ENCODE assay signal across 8 cellular contexts in genomic region chr7:138161600-138162081, GRCh38.
A peak's percentile ranks its signal among the peaks of the same experiment; 100 is the strongest.
DNase-seq lines count a peak whose midpoint lies in the region; ATAC-seq and TF ChIP-seq lines count a peak whose summit lies in the region.

No MANE protein-coding gene starts in this region.

- 23 to 29% methylated on average over 2 to 4 of the region's 4 CpGs for WGBS in endodermal cell (ENCODE audit: insufficient coverage in 1 of 2, insufficient read length in 1 of 2), 2 experiments

- no peak overlapping the region for H3K4me3 Mint-ChIP-seq in endodermal cell

- no peaks in the 10 kb centered on the region for H3K27me3 Mint-ChIP-seq in endodermal cell (ENCODE audit: insufficient read depth)

- peak; percentile 85 for TF ChIP-seq CTCF in endodermal cell (conservative IDR thresholded peaks at IDR 0.05)

- peaks cover 3% of the 10 kb centered on the region; the same call in 1 of the 2 replicates for H3K36me3 ChIP-seq in HUES48 (ENCODE audit: control insufficient read depth, insufficient read depth, low read length)
- H3K36me3 ChIP-seq in endodermal cell (ENCODE audit: control insufficient read depth, insufficient read depth, low read length) = no peaks in the 10 kb centered on the region

- DNase-seq in DMS79 (lab: John Stamatoyannopoulos, UW) (peak; percentile 85), NOMO-1 (lab: John Stamatoyannopoulos, UW; ENCODE audit: unreplicated experiment in 2 of 2) (peak; percentile 30 to 65), endodermal cell (peak; percentile 94), mucosa of gallbladder (ENCODE audit: low spot score) (peak; percentile 90)
- peak; percentile 39 to 48 for DNase-seq in activated CD8-positive, alpha-beta memory T cell treated with anti-CD3 and anti-CD28 coated beads for 1 hour (ENCODE audit: extremely low read depth in 1 of 2, low read depth in 1 of 2)
- peak; percentile 45 to 58 for DNase-seq in stimulated activated CD8-positive, alpha-beta memory T cell treated with anti-CD3 and anti-CD28 coated beads, Interleukin-7, amount 100 ng/mL, for 4 hours (ENCODE audit: low read depth in 2 of 2)

- peaks cover 35% of the 10 kb centered on the region for H3K9me3 Mint-ChIP-seq in endodermal cell

- peaks cover 20% of the 10 kb centered on the region for H3K36me3 Mint-ChIP-seq in endodermal cell (ENCODE audit: low read depth)

- H3K9ac ChIP-seq in HUES48 (ENCODE audit: low read depth, low read length) = no peak overlapping the region
- H3K9ac ChIP-seq in endodermal cell (ENCODE audit: extremely low read depth, low read length, poor library complexity, severe bottlenecking) = no peak overlapping the region

- peaks cover 4% of the 10 kb centered on the region for H3K4me1 Mint-ChIP-seq in endodermal cell

- H3K4me1 ChIP-seq in HUES48 (ENCODE audit: control insufficient read depth, insufficient read depth, low read length) (peaks cover 14% of the 10 kb centered on the region), endodermal cell (ENCODE audit: control insufficient read depth, insufficient read depth, low read length) (no peaks in the 10 kb centered on the region)

- H3K27ac Mint-ChIP-seq in endodermal cell = no peak overlapping the region

- peaks cover 25% of the 10 kb centered on the region for H3K9me3 ChIP-seq in HUES48 (ENCODE audit: control insufficient read depth, insufficient read depth, low read length)
- H3K9me3 ChIP-seq in endodermal cell (ENCODE audit: control insufficient read depth, low read length) = peaks cover 54% of the 10 kb centered on the region

- ATAC-seq in GM21576 (IDR thresholded peaks at IDR 0.05; ENCODE audit: unreplicated experiment) = peak; percentile 100

- H3K4me3 ChIP-seq in HUES48 (ENCODE audit: low read depth, low read length) (no peak overlapping the region), endodermal cell (ENCODE audit: low read length) (no peak overlapping the region)

- H3K27ac ChIP-seq in HUES48 (ENCODE audit: low read depth, low read length) (peak overlapping the region; percentile 36), endodermal cell (ENCODE audit: low read depth, low read length) (peak overlapping the region; percentile 81)

- H3K27me3 ChIP-seq in HUES48 (ENCODE audit: control insufficient read depth, insufficient read depth, low read length) (no peaks in the 10 kb centered on the region), endodermal cell (ENCODE audit: control insufficient read depth, insufficient read depth, low read length, poor library complexity, severe bottlenecking) (no peaks in the 10 kb centered on the region)

Comparison
In these comparisons a context has a peak if more than half of its experiments do, and no peak if none do; other contexts are left out.
1. DNase-seq: peak in every context shown above with its lines; median percentile 94 in endodermal cell; 90 in mucosa of gallbladder; 85 in DMS79; 52 in stimulated activated CD8-positive, alpha-beta memory T cell treated with anti-CD3 and anti-CD28 coated beads, Interleukin-7, amount 100 ng/mL, for 4 hours; 48 in NOMO-1; 44 in activated CD8-positive, alpha-beta memory T cell treated with anti-CD3 and anti-CD28 coated beads for 1 hour.